ENCODE assay signal across 26 cellular contexts in genomic region chr10:131155903-131156285, GRCh38.
"Had no signal": no experiment of that assay in that cellular context is flagged by ENCODE, and none has a peak within 500 bp of the region (broad histone marks: within the 10 kb centered on the region; RNA-seq: fewer than 3 reads in every experiment).

No MANE protein-coding gene starts in this region.

- H3K9me3 ChIP-seq: colonic mucosa, lower lobe of right lung, prostate gland, thyroid gland had no signal

- H3K4me1 Mint-ChIP-seq: natural killer cell had no signal

- H3K36me3 ChIP-seq: colonic mucosa, esophagus muscularis mucosa, gastroesophageal sphincter, heart left ventricle, lower lobe of right lung, prostate gland, right atrium auricular region, stomach, thyroid gland had no signal

- H3K4me1 ChIP-seq: colonic mucosa, esophagus muscularis mucosa, foreskin keratinocyte, gastroesophageal sphincter, heart left ventricle, lower lobe of right lung, prostate gland, right atrium auricular region, stomach had no signal

- H2AFZ ChIP-seq: hepatocyte had no signal

- DNase-seq: colonic mucosa; effector CD8-positive, alpha-beta T cell; foreskin keratinocyte; islet precursor cell; kidney glomerular epithelial cell; left colon; left ventricle myocardium superior; natural killer cell; nucleus accumbens; stimulated activated CD4-positive, alpha-beta T cell treated with anti-CD3 and anti-CD28 coated beads, Interleukin-12 subunit alpha, Interleukin-12 subunit beta, amount 100 ng/mL, for 4 hours; stimulated activated CD4-positive, alpha-beta T cell treated with anti-CD3 and anti-CD28 coated beads, Interleukin-1b, Interleukin-23, amount 100 ng/mL, for 48 hours; stimulated activated CD4-positive, alpha-beta T cell treated with anti-CD3 and anti-CD28 coated beads, Interleukin-4, amount 100 ng/mL, for 1 hour; stimulated activated CD8-positive, alpha-beta memory T cell treated with anti-CD3 and anti-CD28 coated beads, Interleukin-4, amount 100 ng/mL, for 48 hours; stimulated activated naive CD4-positive, alpha-beta T cell treated with Interleukin-2 at 50 U/mL for 16 hours; stomach; thyroid gland; trophoblast cell had no signal

- H3K27ac Mint-ChIP-seq: dendritic cell treated with granulocyte-macrophage colony-stimulating factor and Interleukin-4, amounts not matched to agents 40 ng/mL and 50 ng/mL, for 4 days; natural killer cell had no signal

- H3K27me3 ChIP-seq: colonic mucosa, foreskin keratinocyte, hepatocyte, right atrium auricular region, thyroid gland had no signal

- H3K27me3 Mint-ChIP-seq: dendritic cell treated with granulocyte-macrophage colony-stimulating factor and Interleukin-4, amounts not matched to agents 40 ng/mL and 50 ng/mL, for 4 days had no signal

- H3K4me2 ChIP-seq: hepatocyte, smooth muscle cell had no signal

- H3K79me2 ChIP-seq: hepatocyte had no signal

- H3K4me3 Mint-ChIP-seq: dendritic cell treated with granulocyte-macrophage colony-stimulating factor and Interleukin-4, amounts not matched to agents 40 ng/mL and 50 ng/mL, for 4 days; natural killer cell had no signal

- H3K36me3 Mint-ChIP-seq: natural killer cell had no signal

- H3K27ac ChIP-seq: colonic mucosa, esophagus muscularis mucosa, foreskin keratinocyte, gastroesophageal sphincter, heart left ventricle, hepatocyte, lower lobe of right lung, prostate gland, right atrium auricular region, stomach, thyroid gland had no signal

- H3K4me3 ChIP-seq: colonic mucosa, esophagus muscularis mucosa, gastroesophageal sphincter, heart left ventricle, hepatocyte, lower lobe of right lung, prostate gland, right atrium auricular region, smooth muscle cell, stomach, thyroid gland had no signal
